In the genomic region with DNA sequence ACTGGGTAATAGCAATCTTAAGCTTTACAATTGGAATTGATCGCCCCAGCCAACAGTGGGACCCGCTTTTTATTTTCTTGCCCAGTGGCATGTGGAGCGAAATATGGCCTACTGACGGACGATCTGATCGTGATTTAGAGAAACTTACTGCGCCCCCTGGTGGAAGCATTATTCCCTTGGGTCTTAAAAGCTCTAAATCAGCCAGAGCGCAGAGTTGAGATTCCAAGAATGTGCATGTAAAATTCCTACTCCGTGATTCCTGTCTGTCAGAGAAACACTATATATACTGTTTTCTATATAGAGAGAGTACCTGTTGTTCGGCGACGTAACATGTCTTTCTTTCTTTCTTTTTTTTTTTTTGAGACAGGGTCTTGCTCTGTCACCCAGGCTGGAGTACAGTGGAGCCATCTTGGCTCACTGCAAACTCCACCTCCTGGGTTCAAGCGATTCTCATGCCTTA, we compare ENCODE assay signal across 8 cellular contexts. TPM values are rescaled to one million over a fixed set of nuclear protein-coding genes. Genes with fewer than 3 reads are reported as not detected.
DNase-seq lines count a peak whose midpoint lies in the region; ATAC-seq and TF ChIP-seq lines count a peak whose summit lies in the region.

No MANE protein-coding gene starts in this region.

- no peaks in the 10 kb centered on the region for H3K9me3 Mint-ChIP-seq in activated naive CD8-positive, alpha-beta T cell treated with anti-CD3 and anti-CD28 coated beads for 36 hours

- no peaks in the 10 kb centered on the region for H3K36me3 ChIP-seq in ES-I3 (ENCODE audit: insufficient read depth, low read length)
- no peaks in the 10 kb centered on the region for H3K36me3 ChIP-seq in heart left ventricle
- H3K36me3 ChIP-seq in vagina = no peaks in the 10 kb centered on the region

- peaks cover 13% of the 10 kb centered on the region for H3K4me1 Mint-ChIP-seq in activated naive CD8-positive, alpha-beta T cell treated with anti-CD3 and anti-CD28 coated beads for 36 hours

- no peaks in the 10 kb centered on the region for H3K27me3 Mint-ChIP-seq in activated naive CD8-positive, alpha-beta T cell treated with anti-CD3 and anti-CD28 coated beads for 36 hours

- H3K27ac ChIP-seq in heart left ventricle (peak overlapping the region in 4 of 12 donors; percentile 15 to 64 (median 23)), vagina (no peak overlapping the region)

- peak overlapping the region in 1 of 12 donors; percentile 18 for H3K4me3 ChIP-seq in heart left ventricle
- H3K4me3 ChIP-seq in vagina = no peak overlapping the region

- TF ChIP-seq CTCF in heart left ventricle (IDR thresholded peaks at IDR 0.05) = peak; percentile 76 to 88 (median 84)
- peak; percentile 47 to 81 (median 73) for TF ChIP-seq CTCF in vagina (IDR thresholded peaks at IDR 0.05)

- H3K4me3 Mint-ChIP-seq in activated naive CD8-positive, alpha-beta T cell treated with anti-CD3 and anti-CD28 coated beads for 36 hours = peak overlapping the region; percentile 48

- ATAC-seq in heart left ventricle = peak; percentile 10 to 32 (median 24)
- ATAC-seq in HG03280 (IDR thresholded peaks at IDR 0.05; ENCODE audit: unreplicated experiment) = no peak

- H3K9me3 ChIP-seq in ES-I3 (ENCODE audit: control insufficient read depth, insufficient read depth, low read length) = no peaks in the 10 kb centered on the region
- no peaks in the 10 kb centered on the region for H3K9me3 ChIP-seq in heart left ventricle
- no peaks in the 10 kb centered on the region for H3K9me3 ChIP-seq in vagina

- H3K27me3 ChIP-seq in heart left ventricle = no peaks in the 10 kb centered on the region
- H3K27me3 ChIP-seq in vagina = no peaks in the 10 kb centered on the region

- 6 to 10% (median 9%) methylated on average over 13 of the region's 13 CpGs for WGBS in heart left ventricle, 4 donors

- no peaks in the 10 kb centered on the region for H3K36me3 Mint-ChIP-seq in activated naive CD8-positive, alpha-beta T cell treated with anti-CD3 and anti-CD28 coated beads for 36 hours

- H3K4me1 ChIP-seq in ES-I3 (ENCODE audit: insufficient read depth, low read length) (peaks cover 4% of the 10 kb centered on the region; the same call in 1 of the 2 replicates), heart left ventricle (peaks cover 0 to 24% (median 9%) of the 10 kb centered on the region in 12 donors), vagina (peaks cover 15% of the 10 kb centered on the region)

- intact Hi-C loops in heart left ventricle (cut with DNase I) = loop anchor here in 2 of 10 donors (1.0 to 10.0 kb wide), 4 partner anchors 15 to 215 kb away; a partner anchor contains a TSS
- intact Hi-C loops in vagina (cut with DNase I) = loop anchor here (5.0 to 10.0 kb wide), 2 partner anchors 53 to 205 kb away; a partner anchor contains a TSS

- TF ChIP-seq POLR2A in heart left ventricle (IDR thresholded peaks at IDR 0.05) (no peak), vagina (IDR thresholded peaks at IDR 0.05) (no peak)

- H3K9ac ChIP-seq in ES-I3 (ENCODE audit: low read depth, low read length) = peak overlapping the region; percentile 30; the same call in 1 of the 2 replicates

- H3K27ac Mint-ChIP-seq in activated naive CD8-positive, alpha-beta T cell treated with anti-CD3 and anti-CD28 coated beads for 36 hours = no peak overlapping the region

- DNase-seq in NCI-H128 (lab: John Stamatoyannopoulos, UW; ENCODE audit: unreplicated experiment) (peak; percentile 58), SKM-1 treated with dmso at 0.1 percent for 144 hours (lab: John Stamatoyannopoulos, UW; ENCODE audit: unreplicated experiment) (peak; percentile 55), heart left ventricle (peak in 4 of 5 donors; percentile 75 to 88 (median 86)), pulmonary artery endothelial cell (ENCODE audit: low read depth, low spot score) (peak; percentile 78), vagina (ENCODE audit: extremely low spot score in 2 of 2) (no peak)
- peak; percentile 68 for DNase-seq in activated naive CD8-positive, alpha-beta T cell treated with anti-CD3 and anti-CD28 coated beads for 36 hours

RNA-seq across cellular contexts. Expression of a gene that starts 3.7 kb away (rescaled TPM):
- 10 to 100 TPM; 50.5 to 54.9 TPM for total RNA-seq in activated naive CD8-positive, alpha-beta T cell treated with anti-CD3 and anti-CD28 coated beads for 36 hours
- total RNA-seq in heart left ventricle = 10 to 100 TPM; 41.0 to 55.4 (median 46.2) TPM
- polyA plus RNA-seq in heart left ventricle = 10 to 100 TPM; 22.9 to 35.1 TPM
- 24.3 and 38.3 TPM in 2 replicates for total RNA-seq in pulmonary artery endothelial cell
- total RNA-seq in vagina = 33.1 TPM

RNA-seq across cellular contexts. Expression of a gene that starts 15.3 kb away (rescaled TPM):
- under 1 TPM; 0.18 to 0.54 TPM for total RNA-seq in activated naive CD8-positive, alpha-beta T cell treated with anti-CD3 and anti-CD28 coated beads for 36 hours
- total RNA-seq in heart left ventricle (10 to 100 TPM in 4 of 9 donors, 1 to 10 TPM in 5; 3.3 to 25.0 (median 8.9) TPM), pulmonary artery endothelial cell (19.5 and 22.5 TPM in 2 replicates), vagina (27.7 TPM)
- polyA plus RNA-seq in heart left ventricle = 10 to 100 TPM; 10.3 to 16.3 TPM

RNA-seq across cellular contexts. Expression of a gene that starts 24.6 kb away (rescaled TPM):
- total RNA-seq in activated naive CD8-positive, alpha-beta T cell treated with anti-CD3 and anti-CD28 coated beads for 36 hours = under 1 TPM; 0.49 to 0.54 TPM
- under 1 TPM in 7 of 9 donors, not detected in 2; 0.19 to 0.91 (median 0.47) TPM for total RNA-seq in heart left ventricle
- polyA plus RNA-seq in heart left ventricle = under 1 TPM; 0.29 to 0.42 TPM
- total RNA-seq in pulmonary artery endothelial cell = 0.32 and 0.33 TPM in 2 replicates
- not detected for total RNA-seq in vagina

RNA-seq across cellular contexts. Expression of a gene that starts 52.5 kb away (rescaled TPM):
- 10 to 100 TPM; 15.4 to 15.7 TPM for total RNA-seq in activated naive CD8-positive, alpha-beta T cell treated with anti-CD3 and anti-CD28 coated beads for 36 hours
- total RNA-seq in heart left ventricle (10 to 100 TPM in 1 of 9 donors, 1 to 10 TPM in 8; 3.8 to 11.6 (median 6.6) TPM), pulmonary artery endothelial cell (1.3 and 1.4 TPM in 2 replicates), vagina (2.2 TPM)
- polyA plus RNA-seq in heart left ventricle = 1 to 10 TPM; 3.8 to 6.6 TPM

RNA-seq across cellular contexts. Expression of a gene that starts 56.5 kb away (rescaled TPM):
- total RNA-seq in activated naive CD8-positive, alpha-beta T cell treated with anti-CD3 and anti-CD28 coated beads for 36 hours = 10 to 100 TPM; 33.1 to 36.3 TPM
- total RNA-seq in heart left ventricle (10 to 100 TPM in 7 of 9 donors, 1 to 10 TPM in 2; 6.1 to 24.1 (median 11.3) TPM), pulmonary artery endothelial cell (78.5 and 80.6 TPM in 2 replicates), vagina (53.3 TPM)
- polyA plus RNA-seq in heart left ventricle = 10 to 100 TPM in 1 of 2 donors, 1 to 10 TPM in 1; 8.0 to 16.3 TPM

Comparison
In these comparisons a context has a peak if more than half of its experiments do, and no peak if none do; other contexts are left out.
1. DNase-seq: peak in NCI-H128 (single experiment), SKM-1 treated with dmso at 0.1 percent for 144 hours (single experiment), activated naive CD8-positive, alpha-beta T cell treated with anti-CD3 and anti-CD28 coated beads for 36 hours (single experiment), heart left ventricle (4 of 5) and pulmonary artery endothelial cell (single experiment); none in vagina (0 of 2).